ENCODE assay signal across 1 cellular context in genomic region chr15:72116680-72117447, GRCh38.
TF ChIP-seq lines count a peak whose summit lies in the region.

No MANE protein-coding gene starts in this region.

TF ChIP-seq in K562, 482 proteins besides CTCF, POLR2A, EP300 and RAD21 (continued from another document):
- TF ChIP-seq NKRF (IDR thresholded peaks at IDR 0.05; ENCODE audit: borderline replicate concordance) (no peak), EHMT2 (IDR thresholded peaks at IDR 0.05) (0 out of 2 replicates have a peak, but pooled peaks have one; percentile 8)
